Comparison of ENCODE assay signal across 9 cellular contexts in the genomic region with DNA sequence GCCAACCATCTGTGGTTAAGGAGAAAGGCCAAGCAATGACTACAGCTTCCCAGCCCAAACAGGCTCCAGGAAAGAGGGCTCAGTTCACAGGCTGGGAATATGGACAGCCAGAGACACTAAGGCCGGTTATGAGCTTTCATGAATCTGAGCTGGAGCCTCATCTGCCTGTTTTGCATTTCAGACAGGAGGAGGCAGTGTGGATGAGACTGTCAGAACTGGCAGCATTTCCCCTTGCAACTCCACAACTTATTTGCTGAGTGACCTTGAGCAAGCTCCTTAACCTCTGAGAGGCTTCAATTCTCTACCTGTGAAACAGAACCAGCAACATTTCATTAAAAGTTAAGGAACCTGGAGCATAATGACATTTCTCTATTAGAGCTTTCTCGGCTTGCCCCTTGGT.
DNase-seq lines count a peak whose midpoint lies in the region; ATAC-seq, FAIRE-seq and TF ChIP-seq lines count a peak whose summit lies in the region.
"Had no signal": no experiment of that assay in that cellular context is flagged by ENCODE, and none has a peak within 500 bp of the region (broad histone marks: within the 10 kb centered on the region; RNA-seq: fewer than 3 reads in every experiment).

No MANE protein-coding gene starts in this region.

- TF ChIP-seq CTCF in GM23338 (conservative IDR thresholded peaks at IDR 0.05; ENCODE audit: low read depth in 2 of 2) (peak; percentile 26 to 55; a peak in 3 of 4 replicates), kidney (IDR thresholded peaks at IDR 0.05; ENCODE audit: borderline replicate concordance, extremely low read depth, insufficient read depth) (peak; percentile 53)

- no peaks in the 10 kb centered on the region for H3K27me3 ChIP-seq in GM23338 (ENCODE audit: insufficient read depth)

- intact Hi-C loops in kidney (cut with DNase I), result no loop called here

- H3K36me3 ChIP-seq in GM23338 (ENCODE audit: insufficient read depth), result no peaks in the 10 kb centered on the region
- no peaks in the 10 kb centered on the region for H3K36me3 ChIP-seq in kidney (ENCODE audit: control insufficient read depth in 1 of 2, insufficient read depth in 2 of 2, low read length in 2 of 2)

- H3K27ac ChIP-seq in GM23338 (ENCODE audit: low read depth) (no peak overlapping the region), kidney (ENCODE audit: low read depth in 2 of 2, low read length in 2 of 2) (no peak overlapping the region)

- no peak overlapping the region for H2AFZ ChIP-seq in GM23338

- H3K4me3 Mint-ChIP-seq in GM23338, result no peak overlapping the region
- peak overlapping the region; percentile 73 for H3K4me3 Mint-ChIP-seq in activated CD8-positive, alpha-beta T cell treated with anti-CD3 and anti-CD28 coated beads, Interleukin-2, amount 10 ng/mL, durations not matched to agents 7 days and 5 days

- H3K79me2 ChIP-seq in GM23338 (replicated peaks; ENCODE audit: insufficient read depth), result no peaks in the 10 kb centered on the region

- H3K27me3 Mint-ChIP-seq in GM23338 (ENCODE audit: insufficient read depth, low read depth, poor library complexity), result peaks cover 2% of the 10 kb centered on the region
- no peaks in the 10 kb centered on the region for H3K27me3 Mint-ChIP-seq in activated CD8-positive, alpha-beta T cell treated with anti-CD3 and anti-CD28 coated beads, Interleukin-2, amount 10 ng/mL, durations not matched to agents 7 days and 5 days (ENCODE audit: low read depth)

- no peaks in the 10 kb centered on the region for H3K9me3 ChIP-seq in kidney (ENCODE audit: control insufficient read depth in 1 of 2, low read length in 2 of 2)

- CTCF ChIA-PET in activated CD8-positive, alpha-beta T cell treated with anti-CD3 and anti-CD28 coated beads, Interleukin-2, amount 10 ng/mL, durations not matched to agents 7 days and 5 days (lab: Charles Lee), result interaction anchor here (0.8 to 10.7 kb wide), 53 partner anchors 8 to 507 kb away, joined by 3 to 125 read pairs (median 5); no protein-coding TSS in a partner anchor

- no peaks in the 10 kb centered on the region for H3K4me1 Mint-ChIP-seq in GM23338
- peaks cover 92% of the 10 kb centered on the region for H3K4me1 Mint-ChIP-seq in activated CD8-positive, alpha-beta T cell treated with anti-CD3 and anti-CD28 coated beads, Interleukin-2, amount 10 ng/mL, durations not matched to agents 7 days and 5 days (ENCODE audit: low read depth)

- H3F3A ChIP-seq in GM23338 (replicated peaks; ENCODE audit: low read depth), result no peaks in the 10 kb centered on the region

- H3K9ac ChIP-seq in kidney (ENCODE audit: low read length in 2 of 2), result no peak overlapping the region

- no peak for FAIRE-seq in kidney (lab: Jason Lieb, UNC)

- no peaks in the 10 kb centered on the region for H4K20me1 ChIP-seq in GM23338 (replicated peaks; ENCODE audit: insufficient read depth)

- DNase-seq in ELF-1 (ENCODE audit: low read depth, low spot score), result peak; percentile 9
- peak; percentile 24 for DNase-seq in GM23338 (ENCODE audit: low spot score)
- peak; percentile 73 for DNase-seq in activated CD8-positive, alpha-beta T cell treated with anti-CD3 and anti-CD28 coated beads, Interleukin-2, amount 10 ng/mL, durations not matched to agents 7 days and 5 days
- DNase-seq in kidney, result no peak
- DNase-seq in SHP77 treated with DMSO at 0.1 percent for 48 hours (lab: John Stamatoyannopoulos, UW), result no peak
- DNase-seq in NCI-H2081 treated with DMSO at 0.1 percent for 48 hours (lab: John Stamatoyannopoulos, UW), result no peak
- no peak for DNase-seq in medulla oblongata (ENCODE audit: extremely low spot score)

- H3K4me3 ChIP-seq in GM23338 (no peak overlapping the region), kidney (ENCODE audit: low read length in 2 of 2) (no peak overlapping the region)

- no peaks in the 10 kb centered on the region; the same call in 2 of the 3 replicates for H3K9me3 Mint-ChIP-seq in GM23338
- H3K9me3 Mint-ChIP-seq in activated CD8-positive, alpha-beta T cell treated with anti-CD3 and anti-CD28 coated beads, Interleukin-2, amount 10 ng/mL, durations not matched to agents 7 days and 5 days (ENCODE audit: insufficient read depth), result no peaks in the 10 kb centered on the region

- H3K4me2 ChIP-seq in GM23338, result no peak overlapping the region

- H3K27ac Mint-ChIP-seq in GM23338, result no peak overlapping the region
- peak overlapping the region; percentile 95 for H3K27ac Mint-ChIP-seq in activated CD8-positive, alpha-beta T cell treated with anti-CD3 and anti-CD28 coated beads, Interleukin-2, amount 10 ng/mL, durations not matched to agents 7 days and 5 days

- no peaks in the 10 kb centered on the region for H3K4me1 ChIP-seq in GM23338 (ENCODE audit: insufficient read depth)
- H3K4me1 ChIP-seq in kidney (ENCODE audit: control insufficient read depth in 1 of 2, insufficient read depth in 1 of 2, low read depth in 1 of 2, low read length in 2 of 2), result peaks cover 0 to 3% of the 10 kb centered on the region in 2 donors

- no peaks in the 10 kb centered on the region for H3K9me2 ChIP-seq in GM23338 (ENCODE audit: insufficient read depth)

- H3K36me3 Mint-ChIP-seq in GM23338 (ENCODE audit: low read depth), result no peaks in the 10 kb centered on the region
- H3K36me3 Mint-ChIP-seq in activated CD8-positive, alpha-beta T cell treated with anti-CD3 and anti-CD28 coated beads, Interleukin-2, amount 10 ng/mL, durations not matched to agents 7 days and 5 days (ENCODE audit: low read depth), result peaks cover 15% of the 10 kb centered on the region

- peak; percentile 31; the same call in 2 of the 3 replicates for ATAC-seq in GM23338
- ATAC-seq in activated CD8-positive, alpha-beta T cell treated with anti-CD3 and anti-CD28 coated beads, Interleukin-2, amount 10 ng/mL, durations not matched to agents 7 days and 5 days, result peak; percentile 25
- ATAC-seq in GM18909 (IDR thresholded peaks at IDR 0.05; ENCODE audit: poor library complexity, unreplicated experiment), result no peak
- ATAC-seq: Panc1 had no signal

- POLR2A ChIA-PET in activated CD8-positive, alpha-beta T cell treated with anti-CD3 and anti-CD28 coated beads, Interleukin-2, amount 10 ng/mL, durations not matched to agents 7 days and 5 days (lab: Charles Lee), result interaction anchor here (0.5 to 5.4 kb wide), 23 partner anchors 13 to 1970 kb away, joined by 3 to 83 read pairs (median 5); no protein-coding TSS in a partner anchor

TF ChIP-seq in GM23338, 12 proteins besides CTCF, POLR2A, EP300 and RAD21:
- TF ChIP-seq, protein P1, sequence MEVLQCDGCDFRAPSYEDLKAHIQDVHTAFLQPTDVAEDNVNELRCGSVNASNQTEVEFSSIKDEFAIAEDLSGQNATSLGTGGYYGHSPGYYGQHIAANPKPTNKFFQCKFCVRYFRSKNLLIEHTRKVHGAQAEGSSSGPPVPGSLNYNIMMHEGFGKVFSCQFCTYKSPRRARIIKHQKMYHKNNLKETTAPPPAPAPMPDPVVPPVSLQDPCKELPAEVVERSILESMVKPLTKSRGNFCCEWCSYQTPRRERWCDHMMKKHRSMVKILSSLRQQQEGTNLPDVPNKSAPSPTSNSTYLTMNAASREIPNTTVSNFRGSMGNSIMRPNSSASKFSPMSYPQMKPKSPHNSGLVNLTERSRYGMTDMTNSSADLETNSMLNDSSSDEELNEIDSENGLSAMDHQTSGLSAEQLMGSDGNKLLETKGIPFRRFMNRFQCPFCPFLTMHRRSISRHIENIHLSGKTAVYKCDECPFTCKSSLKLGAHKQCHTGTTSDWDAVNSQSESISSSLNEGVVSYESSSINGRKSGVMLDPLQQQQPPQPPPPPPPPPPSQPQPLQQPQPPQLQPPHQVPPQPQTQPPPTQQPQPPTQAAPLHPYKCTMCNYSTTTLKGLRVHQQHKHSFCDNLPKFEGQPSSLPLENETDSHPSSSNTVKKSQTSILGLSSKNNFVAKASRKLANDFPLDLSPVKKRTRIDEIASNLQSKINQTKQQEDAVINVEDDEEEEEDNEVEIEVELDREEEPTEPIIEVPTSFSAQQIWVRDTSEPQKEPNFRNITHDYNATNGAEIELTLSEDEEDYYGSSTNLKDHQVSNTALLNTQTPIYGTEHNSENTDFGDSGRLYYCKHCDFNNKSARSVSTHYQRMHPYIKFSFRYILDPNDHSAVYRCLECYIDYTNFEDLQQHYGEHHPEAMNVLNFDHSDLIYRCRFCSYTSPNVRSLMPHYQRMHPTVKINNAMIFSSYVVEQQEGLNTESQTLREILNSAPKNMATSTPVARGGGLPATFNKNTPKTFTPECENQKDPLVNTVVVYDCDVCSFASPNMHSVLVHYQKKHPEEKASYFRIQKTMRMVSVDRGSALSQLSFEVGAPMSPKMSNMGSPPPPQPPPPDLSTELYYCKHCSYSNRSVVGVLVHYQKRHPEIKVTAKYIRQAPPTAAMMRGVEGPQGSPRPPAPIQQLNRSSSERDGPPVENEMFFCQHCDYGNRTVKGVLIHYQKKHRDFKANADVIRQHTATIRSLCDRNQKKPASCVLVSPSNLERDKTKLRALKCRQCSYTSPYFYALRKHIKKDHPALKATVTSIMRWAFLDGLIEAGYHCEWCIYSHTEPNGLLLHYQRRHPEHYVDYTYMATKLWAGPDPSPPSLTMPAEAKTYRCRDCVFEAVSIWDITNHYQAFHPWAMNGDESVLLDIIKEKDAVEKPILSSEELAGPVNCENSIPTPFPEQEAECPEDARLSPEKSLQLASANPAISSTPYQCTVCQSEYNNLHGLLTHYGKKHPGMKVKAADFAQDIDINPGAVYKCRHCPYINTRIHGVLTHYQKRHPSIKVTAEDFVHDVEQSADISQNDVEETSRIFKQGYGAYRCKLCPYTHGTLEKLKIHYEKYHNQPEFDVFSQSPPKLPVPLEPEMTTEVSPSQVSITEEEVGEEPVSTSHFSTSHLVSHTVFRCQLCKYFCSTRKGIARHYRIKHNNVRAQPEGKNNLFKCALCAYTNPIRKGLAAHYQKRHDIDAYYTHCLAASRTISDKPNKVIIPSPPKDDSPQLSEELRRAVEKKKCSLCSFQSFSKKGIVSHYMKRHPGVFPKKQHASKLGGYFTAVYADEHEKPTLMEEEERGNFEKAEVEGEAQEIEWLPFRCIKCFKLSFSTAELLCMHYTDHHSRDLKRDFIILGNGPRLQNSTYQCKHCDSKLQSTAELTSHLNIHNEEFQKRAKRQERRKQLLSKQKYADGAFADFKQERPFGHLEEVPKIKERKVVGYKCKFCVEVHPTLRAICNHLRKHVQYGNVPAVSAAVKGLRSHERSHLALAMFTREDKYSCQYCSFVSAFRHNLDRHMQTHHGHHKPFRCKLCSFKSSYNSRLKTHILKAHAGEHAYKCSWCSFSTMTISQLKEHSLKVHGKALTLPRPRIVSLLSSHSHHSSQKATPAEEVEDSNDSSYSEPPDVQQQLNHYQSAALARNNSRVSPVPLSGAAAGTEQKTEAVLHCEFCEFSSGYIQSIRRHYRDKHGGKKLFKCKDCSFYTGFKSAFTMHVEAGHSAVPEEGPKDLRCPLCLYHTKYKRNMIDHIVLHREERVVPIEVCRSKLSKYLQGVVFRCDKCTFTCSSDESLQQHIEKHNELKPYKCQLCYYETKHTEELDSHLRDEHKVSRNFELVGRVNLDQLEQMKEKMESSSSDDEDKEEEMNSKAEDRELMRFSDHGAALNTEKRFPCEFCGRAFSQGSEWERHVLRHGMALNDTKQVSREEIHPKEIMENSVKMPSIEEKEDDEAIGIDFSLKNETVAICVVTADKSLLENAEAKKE (CRISPR knock-in tag; IDR thresholded peaks at IDR 0.05), result no peak

Comparison
In these comparisons a context has a peak if more than half of its experiments do, and no peak if none do; other contexts are left out.
1. DNase-seq: peak in ELF-1 (single experiment), GM23338 (single experiment) and activated CD8-positive, alpha-beta T cell treated with anti-CD3 and anti-CD28 coated beads, Interleukin-2, amount 10 ng/mL, durations not matched to agents 7 days and 5 days (single experiment); none in kidney (single experiment), SHP77 treated with DMSO at 0.1 percent for 48 hours (single experiment), NCI-H2081 treated with DMSO at 0.1 percent for 48 hours (single experiment) and medulla oblongata (single experiment).